ENCODE assay signal across 11 cellular contexts in the genomic region with DNA sequence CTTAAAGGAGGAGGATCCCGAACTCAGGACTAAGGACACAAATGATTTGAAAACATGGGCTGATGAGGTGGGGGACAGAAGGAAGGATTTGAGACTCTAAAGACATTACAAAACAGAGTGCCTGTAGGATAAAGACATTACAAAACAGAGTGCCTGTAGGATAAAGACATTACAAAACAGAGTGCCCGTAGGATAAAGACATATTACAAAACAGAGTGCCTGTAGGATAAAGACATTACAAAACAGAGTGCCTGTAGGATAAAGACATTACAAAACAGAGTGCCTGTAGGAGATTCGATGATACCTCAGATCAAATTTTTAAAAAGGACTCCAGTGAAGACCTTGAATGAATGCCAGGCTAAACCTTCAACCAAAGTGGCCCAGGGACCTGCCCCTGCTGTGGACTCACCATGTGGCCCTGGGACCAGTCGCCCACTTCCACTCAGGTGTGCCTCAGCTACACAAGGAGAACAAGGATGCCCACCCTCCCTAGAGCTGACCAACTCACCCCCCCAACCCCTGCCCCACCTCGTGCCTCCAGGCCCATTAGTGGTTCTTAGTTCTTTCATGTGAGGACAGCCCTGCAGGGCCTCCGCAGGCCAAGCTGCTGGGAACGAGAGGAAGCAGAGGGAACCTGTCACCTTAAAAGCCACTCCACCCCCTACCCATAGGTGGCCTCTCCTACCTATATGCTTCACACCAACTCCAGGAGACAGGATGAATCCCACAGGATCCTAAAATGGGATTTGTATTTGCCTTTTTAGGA. TPM values are rescaled to one million over a fixed set of nuclear protein-coding genes. Genes with fewer than 3 reads are reported as not detected.
DNase-seq lines count a peak whose midpoint lies in the region; ATAC-seq, FAIRE-seq and TF ChIP-seq lines count a peak whose summit lies in the region.
"Had no signal": no experiment of that assay in that cellular context is flagged by ENCODE, and none has a peak within 500 bp of the region (broad histone marks: within the 10 kb centered on the region; RNA-seq: fewer than 3 reads in every experiment).

No MANE protein-coding gene starts in this region.

- H3K4me3 ChIP-seq in effector memory CD4-positive, alpha-beta T cell (ENCODE audit: insufficient read depth, low read depth, low read length, poor library complexity, severe bottlenecking), result no peak overlapping the region
- H3K4me3 ChIP-seq in skin epidermis, result no peak overlapping the region

- H3K9me3 ChIP-seq in effector memory CD4-positive, alpha-beta T cell (ENCODE audit: control insufficient read depth, low read length), result no peaks in the 10 kb centered on the region
- H3K9me3 ChIP-seq: SK-N-SH had no signal

- peak overlapping the region; percentile 81 for H3K27ac ChIP-seq in effector memory CD4-positive, alpha-beta T cell (ENCODE audit: insufficient read depth, low read length, poor library complexity, severe bottlenecking)
- peak overlapping the region in 19 of 21 experiments; percentile 2 to 84 (median 57) for H3K27ac ChIP-seq in skin epidermis

- peaks cover 58% of the 10 kb centered on the region for H3K4me1 ChIP-seq in effector memory CD4-positive, alpha-beta T cell (ENCODE audit: control insufficient read depth, insufficient read depth, low read length, poor library complexity, severe bottlenecking)

- H3K27me3 ChIP-seq in effector memory CD4-positive, alpha-beta T cell (replicated peaks; ENCODE audit: control insufficient read depth, insufficient read depth, low read length, poor library complexity, severe bottlenecking), result no peaks in the 10 kb centered on the region

- FAIRE-seq in GM12891 (lab: Jason Lieb, UNC), result no peak
- FAIRE-seq: kidney had no signal

- ATAC-seq in GM19035 (IDR thresholded peaks at IDR 0.05; ENCODE audit: unreplicated experiment), result no peak

- H3K36me3 ChIP-seq in effector memory CD4-positive, alpha-beta T cell (ENCODE audit: control insufficient read depth, insufficient read depth, low read length), result peaks cover 10% of the 10 kb centered on the region

- no peak for TF ChIP-seq POLR2A in GM12891 (IDR thresholded peaks at IDR 0.05; ENCODE audit: low read depth, low read length)

- DNase-seq in SIG-M5 treated with dmso at 0.1 percent for 504 hours (lab: John Stamatoyannopoulos, UW; ENCODE audit: unreplicated experiment) (peak; percentile 35), SIG-M5 (lab: John Stamatoyannopoulos, UW) (no peak), NCI-H69 (lab: John Stamatoyannopoulos, UW) (peak; percentile 8), GM12891 (ENCODE audit: insufficient read length, low spot score) (no peak), NCI-H1105 treated with DMSO at 0.1 percent for 48 hours (lab: John Stamatoyannopoulos, UW) (no peak)
- DNase-seq in effector memory CD4-positive, alpha-beta T cell, result no peak
- DNase-seq: NCI-H1694, SK-N-SH had no signal

TF ChIP-seq in GM12891, 5 proteins besides CTCF, POLR2A, EP300 and RAD21:
- TF ChIP-seq PAX5 (IDR thresholded peaks at IDR 0.05; ENCODE audit: insufficient read depth, low read length, severe bottlenecking) (no peak), POLR2AphosphoS5 (IDR thresholded peaks at IDR 0.05; ENCODE audit: low read depth, low read length) (no peak), TAF1 (IDR thresholded peaks at IDR 0.05; ENCODE audit: low read depth, low read length) (no peak), POU2F2 (IDR thresholded peaks at IDR 0.05; ENCODE audit: low read depth, low read length) (no peak), SPI1 (IDR thresholded peaks at IDR 0.05; ENCODE audit: low read depth, low read length) (no peak)

RNA-seq across cellular contexts. Expression of gene SH3BP5, which starts 59.8 kb away (rescaled TPM):
- 14.1 TPM for polyA plus RNA-seq in GM12891 (2012; ENCODE audit: low read depth, missing spikeins)

Comparison
In these comparisons a context has a peak if more than half of its experiments do, and no peak if none do; other contexts are left out.
1. DNase-seq: peak in SIG-M5 treated with dmso at 0.1 percent for 504 hours (single experiment) and NCI-H69 (single experiment); none in SIG-M5 (single experiment), effector memory CD4-positive, alpha-beta T cell (0 of 3), GM12891 (single experiment) and NCI-H1105 treated with DMSO at 0.1 percent for 48 hours (single experiment).